ENCODE assay signal across 21 cellular contexts in the genomic region with DNA sequence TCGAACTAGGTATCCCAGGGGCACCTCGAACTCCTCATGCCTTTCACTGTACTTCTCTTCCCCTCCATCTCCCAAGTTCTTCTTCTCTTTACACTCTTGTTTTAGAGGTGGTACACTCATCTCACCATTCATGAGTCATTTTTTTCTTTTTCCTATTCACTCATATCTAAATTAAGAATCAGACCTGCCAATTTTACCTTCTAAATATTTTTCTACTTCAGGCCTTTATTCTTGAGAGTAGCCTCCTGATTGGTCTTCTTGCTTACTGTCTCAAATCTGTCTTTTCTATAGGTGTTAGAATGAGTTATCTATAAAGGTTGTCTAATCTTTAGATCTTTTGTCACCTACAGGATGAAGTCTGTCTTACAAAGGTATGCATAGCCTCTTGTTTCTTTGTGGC. TPM values are rescaled to one million over a fixed set of nuclear protein-coding genes. Genes with fewer than 3 reads are reported as not detected.
DNase-seq lines count a peak whose midpoint lies in the region; ATAC-seq lines count a peak whose summit lies in the region.
"Had no signal": no experiment of that assay in that cellular context is flagged by ENCODE, and none has a peak within 500 bp of the region (broad histone marks: within the 10 kb centered on the region; RNA-seq: fewer than 3 reads in every experiment).

No MANE protein-coding gene starts in this region.

- H3K36me3 Mint-ChIP-seq in central memory CD8-positive, alpha-beta T cell (ENCODE audit: insufficient read depth), result peaks cover 4% of the 10 kb centered on the region

- no peak overlapping the region for H3K4me3 Mint-ChIP-seq in central memory CD8-positive, alpha-beta T cell
- H3K4me3 Mint-ChIP-seq: activated CD4-positive, alpha-beta T cell treated with anti-CD3 and anti-CD28 coated beads, Interleukin-2, amount 10 ng/mL, durations not matched to agents 24 days and 14 days; CD4-positive, alpha-beta T cell; T-helper 1 cell treated with Interleukin-12 subunit alpha and Interleukin-12 subunit beta and Interleukin-4 antibody, amounts not matched to agents 30 μg/mL and 1 μg/mL, for 36 hours had no signal

- H3K27ac Mint-ChIP-seq in central memory CD8-positive, alpha-beta T cell (ENCODE audit: low read depth), result peak overlapping the region; percentile 22
- H3K27ac Mint-ChIP-seq: activated CD4-positive, alpha-beta T cell treated with anti-CD3 and anti-CD28 coated beads, Interleukin-2, amount 10 ng/mL, durations not matched to agents 24 days and 14 days; CD4-positive, alpha-beta T cell; T-helper 1 cell treated with Interleukin-12 subunit alpha and Interleukin-12 subunit beta and Interleukin-4 antibody, amounts not matched to agents 30 μg/mL and 1 μg/mL, for 36 hours had no signal

- H3K27me3 Mint-ChIP-seq in central memory CD8-positive, alpha-beta T cell, result no peaks in the 10 kb centered on the region
- H3K27me3 Mint-ChIP-seq: activated CD4-positive, alpha-beta T cell treated with anti-CD3 and anti-CD28 coated beads, Interleukin-2, amount 10 ng/mL, durations not matched to agents 24 days and 14 days; CD4-positive, alpha-beta T cell had no signal

- H3K4me1 Mint-ChIP-seq in central memory CD8-positive, alpha-beta T cell, result peaks cover 17% of the 10 kb centered on the region

- ATAC-seq in GM18867 (IDR thresholded peaks at IDR 0.05; ENCODE audit: unreplicated experiment), result peak; percentile 59
- peak; percentile 57 for ATAC-seq in GM19452 (IDR thresholded peaks at IDR 0.05; ENCODE audit: unreplicated experiment)
- ATAC-seq in HG02973 (IDR thresholded peaks at IDR 0.05; ENCODE audit: unreplicated experiment), result peak; percentile 57
- ATAC-seq in central memory CD8-positive, alpha-beta T cell (replicated peaks; ENCODE audit: extremely low read depth, poor library complexity, severe bottlenecking), result no peak
- no peak for ATAC-seq in HG03135 (IDR thresholded peaks at IDR 0.05; ENCODE audit: unreplicated experiment)
- ATAC-seq: lower lobe of right lung, Panc1 had no signal

- no peaks in the 10 kb centered on the region for H3K9me3 Mint-ChIP-seq in central memory CD8-positive, alpha-beta T cell
- H3K9me3 Mint-ChIP-seq: activated CD4-positive, alpha-beta T cell treated with anti-CD3 and anti-CD28 coated beads, Interleukin-2, amount 10 ng/mL, durations not matched to agents 24 days and 14 days had no signal

- DNase-seq in central memory CD8-positive, alpha-beta T cell (ENCODE audit: low spot score in 2 of 2), result no peak
- no peak for DNase-seq in occipital lobe (lab: John Stamatoyannopoulos, UW)
- no peak for DNase-seq in middle frontal gyrus (ENCODE audit: extremely low spot score, low spot score)
- DNase-seq: activated CD4-positive, alpha-beta T cell treated with anti-CD3 and anti-CD28 coated beads, Interleukin-2, amount 10 ng/mL, durations not matched to agents 24 days and 14 days; activated CD8-positive, alpha-beta memory T cell treated with anti-CD3 and anti-CD28 coated beads, Interleukin-2, amount 50 U/mL, for 48 hours; activated naive CD4-positive, alpha-beta T cell; anterior cingulate cortex; caudate nucleus; CD4-positive, alpha-beta T cell; dermis blood vessel endothelial cell; GOT3; kidney; lower lobe of right lung; NCI-H1105; stimulated activated CD4-positive, alpha-beta T cell treated with anti-CD3 and anti-CD28 coated beads, Interleukin-1b, Interleukin-23, amount 100 ng/mL, for 48 hours had no signal

RNA-seq across cellular contexts. Expression of a gene that starts 20.7 kb away (rescaled TPM):
- 65.0 TPM for total RNA-seq in occipital lobe

Comparison
In these comparisons a context has a peak if more than half of its experiments do, and no peak if none do; other contexts are left out.
1. ATAC-seq: peak in GM18867 (single experiment), GM19452 (single experiment) and HG02973 (single experiment); none in central memory CD8-positive, alpha-beta T cell (single experiment) and HG03135 (single experiment).